ENCODE assay signal across 8 cellular contexts in the genomic region with DNA sequence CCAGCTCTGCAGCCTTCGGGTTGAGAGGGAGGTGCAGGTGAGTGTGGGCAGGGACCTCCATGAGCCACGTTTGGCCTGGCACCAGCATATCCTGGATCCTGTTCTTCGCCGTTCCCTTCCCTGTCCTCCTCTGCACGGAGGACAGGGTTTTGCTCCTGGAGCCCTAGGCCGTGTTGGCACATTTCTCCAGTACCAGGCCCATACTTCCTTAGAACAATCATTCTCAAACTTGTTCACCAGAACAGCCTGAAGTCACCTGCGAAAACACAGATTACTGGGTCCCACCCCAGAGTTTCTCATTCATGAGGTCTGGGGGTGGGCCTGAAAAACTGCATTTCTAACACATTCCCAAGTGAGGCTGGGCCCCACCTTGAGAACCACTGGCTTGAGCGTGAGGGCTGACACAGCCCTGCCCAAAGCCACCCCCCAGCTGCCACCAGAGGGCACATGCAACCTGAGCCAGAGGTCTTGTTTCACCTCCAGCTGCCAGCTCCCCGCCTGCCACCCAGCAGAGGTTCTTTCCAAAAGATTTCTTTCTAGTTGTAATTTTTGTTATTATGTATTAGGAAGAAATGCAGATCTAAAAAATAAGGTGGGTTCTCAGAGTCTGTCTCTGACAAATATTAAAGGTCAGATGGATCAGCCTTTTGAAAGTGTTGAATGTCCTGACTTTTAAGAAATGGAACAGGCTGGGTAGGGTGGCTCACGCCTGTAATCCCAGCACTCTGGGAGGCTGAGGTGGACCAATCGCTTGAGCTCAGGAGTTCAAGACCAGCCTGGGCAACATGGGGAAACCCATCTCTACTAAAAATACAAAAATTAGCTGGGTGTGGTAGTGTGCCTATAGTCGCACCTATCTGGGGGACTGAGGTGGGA. TPM values are rescaled to one million over a fixed set of nuclear protein-coding genes. Genes with fewer than 3 reads are reported as not detected.
A peak's percentile ranks its signal among the peaks of the same experiment; 100 is the strongest.
DNase-seq lines count a peak whose midpoint lies in the region; ATAC-seq, FAIRE-seq and TF ChIP-seq lines count a peak whose summit lies in the region.

No MANE protein-coding gene starts in this region.

- no peak for DNase-seq in GM12891 (ENCODE audit: insufficient read length, low spot score)
- peak; percentile 67 for DNase-seq in RPMI8226
- peak; percentile 86 for DNase-seq in activated naive CD4-positive, alpha-beta T cell treated with anti-CD3 and anti-CD28 coated beads for 36 hours
- DNase-seq in hepatocyte (ENCODE audit: low spot score), result peak; percentile 61
- peak; percentile 70 for DNase-seq in stimulated activated CD4-positive, alpha-beta T cell treated with anti-CD3 and anti-CD28 coated beads, Interleukin-4, amount 100 ng/mL, for 24 hours
- DNase-seq in OCI-M1 (lab: John Stamatoyannopoulos, UW), result no peak

- WGBS in hepatocyte (ENCODE audit: low lambda C conversion rate, missing lambda C conversion rate), result 88% methylated on average over 12 of the region's 12 CpGs

- no peaks in the 10 kb centered on the region for H3K36me3 Mint-ChIP-seq in activated naive CD4-positive, alpha-beta T cell treated with anti-CD3 and anti-CD28 coated beads for 36 hours (ENCODE audit: low read depth)

- H3K27ac ChIP-seq in 22Rv1 (no peak overlapping the region), hepatocyte (peak overlapping the region; percentile 82)

- H3K9me3 Mint-ChIP-seq in activated naive CD4-positive, alpha-beta T cell treated with anti-CD3 and anti-CD28 coated beads for 36 hours, result no peaks in the 10 kb centered on the region

- H3K4me3 ChIP-seq in hepatocyte, result no peak overlapping the region

- H3K4me1 ChIP-seq in hepatocyte (ENCODE audit: insufficient read depth), result peaks cover 48% of the 10 kb centered on the region

- no peaks in the 10 kb centered on the region for H3K79me2 ChIP-seq in hepatocyte

- no peaks in the 10 kb centered on the region for H3K27me3 Mint-ChIP-seq in activated naive CD4-positive, alpha-beta T cell treated with anti-CD3 and anti-CD28 coated beads for 36 hours (ENCODE audit: low read depth)

- intact Hi-C loops in activated naive CD4-positive, alpha-beta T cell treated with anti-CD3 and anti-CD28 coated beads for 36 hours (cut with micrococcal nuclease), result loop anchor here (1.0 to 2.0 kb wide), 2 partner anchors 17 to 307 kb away; no protein-coding TSS in a partner anchor

- no peak for ATAC-seq in HG02610 (IDR thresholded peaks at IDR 0.05; ENCODE audit: unreplicated experiment)

- no peaks in the 10 kb centered on the region for H4K20me1 ChIP-seq in hepatocyte (ENCODE audit: insufficient read depth, poor library complexity, severe bottlenecking)

- H3K9me2 ChIP-seq in hepatocyte (replicated peaks; ENCODE audit: insufficient read depth), result no peaks in the 10 kb centered on the region

- FAIRE-seq in GM12891 (lab: Jason Lieb, UNC), result peak; percentile 83

- H3K4me2 ChIP-seq in hepatocyte, result no peak overlapping the region

- H3K4me3 Mint-ChIP-seq in activated naive CD4-positive, alpha-beta T cell treated with anti-CD3 and anti-CD28 coated beads for 36 hours, result no peak overlapping the region

- H3K9me3 ChIP-seq in hepatocyte (ENCODE audit: low read depth), result no peaks in the 10 kb centered on the region

- peak; percentile 86 for TF ChIP-seq CTCF in 22Rv1 (IDR thresholded peaks at IDR 0.05)
- peak; percentile 43 for TF ChIP-seq CTCF in hepatocyte (IDR thresholded peaks at IDR 0.05; ENCODE audit: poor library complexity)

- CTCF ChIA-PET in activated naive CD4-positive, alpha-beta T cell treated with anti-CD3 and anti-CD28 coated beads for 36 hours (lab: Charles Lee), result interaction anchor here (0.6 to 6.9 kb wide), 13 partner anchors 10 to 1122 kb away, joined by 3 to 54 read pairs (median 3); no protein-coding TSS in a partner anchor

- no peaks in the 10 kb centered on the region for H3K27me3 ChIP-seq in hepatocyte

- TF ChIP-seq POLR2A in GM12891 (IDR thresholded peaks at IDR 0.05; ENCODE audit: low read depth, low read length), result no peak

- H3K36me3 ChIP-seq in hepatocyte (replicated peaks; ENCODE audit: insufficient read depth, low read depth), result no peaks in the 10 kb centered on the region

- peaks cover 40% of the 10 kb centered on the region for H3K4me1 Mint-ChIP-seq in activated naive CD4-positive, alpha-beta T cell treated with anti-CD3 and anti-CD28 coated beads for 36 hours (ENCODE audit: low read depth)

- H2AFZ ChIP-seq in hepatocyte, result no peak overlapping the region

- peak overlapping the region; percentile 65 for H3K27ac Mint-ChIP-seq in activated naive CD4-positive, alpha-beta T cell treated with anti-CD3 and anti-CD28 coated beads for 36 hours

TF ChIP-seq in GM12891, 5 proteins besides CTCF, POLR2A, EP300 and RAD21:
- TF ChIP-seq POU2F2 (IDR thresholded peaks at IDR 0.05; ENCODE audit: low read depth, low read length) (no peak), PAX5 (IDR thresholded peaks at IDR 0.05; ENCODE audit: insufficient read depth, low read length, severe bottlenecking) (no peak), SPI1 (IDR thresholded peaks at IDR 0.05; ENCODE audit: low read depth, low read length) (no peak), POLR2AphosphoS5 (IDR thresholded peaks at IDR 0.05; ENCODE audit: low read depth, low read length) (no peak), TAF1 (IDR thresholded peaks at IDR 0.05; ENCODE audit: low read depth, low read length) (no peak)

RNA-seq across cellular contexts. Expression of a gene that starts 39.6 kb away (rescaled TPM):
- 8.4 TPM for polyA plus RNA-seq in GM12891 (2012; ENCODE audit: low read depth, missing spikeins)
- 10 to 100 TPM; 19.1 to 19.7 TPM for total RNA-seq in activated naive CD4-positive, alpha-beta T cell treated with anti-CD3 and anti-CD28 coated beads for 36 hours
- total RNA-seq in hepatocyte, result 17.3 and 20.5 TPM in 2 replicates
- 21.1 and 27.5 TPM in 2 replicates for polyA plus RNA-seq in hepatocyte

Comparison
In these comparisons a context has a peak if more than half of its experiments do, and no peak if none do; other contexts are left out.
1. DNase-seq: peak in RPMI8226 (single experiment), activated naive CD4-positive, alpha-beta T cell treated with anti-CD3 and anti-CD28 coated beads for 36 hours (single experiment), hepatocyte (single experiment) and stimulated activated CD4-positive, alpha-beta T cell treated with anti-CD3 and anti-CD28 coated beads, Interleukin-4, amount 100 ng/mL, for 24 hours (single experiment); none in GM12891 (single experiment) and OCI-M1 (single experiment).